ENCODE assay signal across 24 cellular contexts in the genomic region with DNA sequence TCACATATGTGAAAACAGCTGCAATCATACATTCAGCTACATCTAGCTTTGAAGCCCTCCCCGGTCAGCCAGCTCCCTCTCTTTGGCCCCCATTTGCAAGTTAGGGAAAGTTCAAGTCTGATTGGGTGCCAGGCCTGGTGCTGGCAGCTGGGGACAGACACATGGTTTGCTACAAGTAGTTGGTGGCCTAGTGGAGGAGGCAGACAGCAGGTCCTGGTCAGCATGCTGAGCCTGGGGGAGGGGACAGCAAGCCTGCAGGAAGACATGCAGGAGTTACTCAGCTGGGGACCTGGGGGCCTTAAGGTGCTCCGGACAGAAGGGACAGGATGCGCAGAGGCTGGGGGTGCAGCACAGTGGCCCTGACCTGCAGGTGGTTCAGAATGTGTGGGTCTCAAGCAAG.
"Had no signal": no experiment of that assay in that cellular context is flagged by ENCODE, and none has a peak within 500 bp of the region (broad histone marks: within the 10 kb centered on the region; RNA-seq: fewer than 3 reads in every experiment).

No MANE protein-coding gene starts in this region.

- ATAC-seq: activated CD4-positive, alpha-beta T cell treated with anti-CD3 and anti-CD28 coated beads for 36 hours; activated CD8-positive, alpha-beta T cell treated with anti-CD3 and anti-CD28 coated beads, Interleukin-2, amount 10 ng/mL, durations not matched to agents 7 days and 5 days; activated T-cell treated with anti-CD3 and anti-CD28 coated beads, Interleukin-2, amount 50 U/mL, for 4 hours; activated T-helper 17 cell treated with anti-CD3 and anti-CD28 coated beads, Interleukin-2, amount 50 U/mL, for 72 hours; esophagus mucosa had no signal

- DNase-seq: activated CD4-positive, alpha-beta memory T cell treated with anti-CD3 and anti-CD28 coated beads for 36 hours; activated CD4-positive, alpha-beta T cell treated with anti-CD3 and anti-CD28 coated beads for 36 hours; activated CD4-positive, alpha-beta T cell treated with anti-CD3 and anti-CD28 coated beads, Interleukin-2, amount 10 ng/mL, durations not matched to agents 24 days and 14 days; activated CD4-positive, CD25-positive, alpha-beta regulatory T cell; activated CD4-positive, CD25-positive, alpha-beta regulatory T cell treated with anti-CD3 and anti-CD28 coated beads, Interleukin-2, amount 50 U/mL, for 72 hours; activated CD8-positive, alpha-beta T cell treated with anti-CD3 and anti-CD28 coated beads, Interleukin-2, amount 10 ng/mL, durations not matched to agents 7 days and 5 days; activated effector memory CD4-positive, alpha-beta T cell treated with Interleukin-2 at 50 U/mL for 16 hours; activated gamma-delta T cell treated with Interleukin-2 at 50 U/mL for 16 hours; activated naive CD4-positive, alpha-beta T cell treated with anti-CD3 and anti-CD28 coated beads, Interleukin-2, amount 50 U/mL, for 16 hours; activated naive CD4-positive, alpha-beta T cell treated with Interleukin-2 at 50 U/mL for 16 hours; activated T-cell treated with anti-CD3 and anti-CD28 coated beads, Interleukin-2, amount 50 U/mL, for 4 hours; amniotic stem cell; anterior cingulate cortex; brain microvascular endothelial cell; caudate nucleus; dorsolateral prefrontal cortex; effector memory CD4-positive, alpha-beta T cell; endodermal cell; foreskin fibroblast; glutamatergic neuron; T-helper 1 cell; T-helper 2 cell had no signal
